Comparison of ENCODE assay signal across 9 cellular contexts in genomic region chr17:1362065-1362848, GRCh38. TPM values are rescaled to one million over a fixed set of nuclear protein-coding genes. Genes with fewer than 3 reads are reported as not detected.
DNase-seq lines count a peak whose midpoint lies in the region; ATAC-seq and TF ChIP-seq lines count a peak whose summit lies in the region.
"Had no signal": no experiment of that assay in that cellular context is flagged by ENCODE, and none has a peak within 500 bp of the region (broad histone marks: within the 10 kb centered on the region; RNA-seq: fewer than 3 reads in every experiment).

No MANE protein-coding gene starts in this region.

- H3K27ac ChIP-seq in DOHH2 (ENCODE audit: low read depth, low read length) = peak overlapping the region; percentile 52
- H3K27ac ChIP-seq in vagina = no peak overlapping the region

- peak overlapping the region; percentile 44; the same call in 1 of the 2 replicates for H3K4me3 ChIP-seq in DOHH2 (ENCODE audit: low read length)
- H3K4me3 ChIP-seq in vagina = no peak overlapping the region

- peaks cover 12% of the 10 kb centered on the region for H3K36me3 Mint-ChIP-seq in chondrocyte (ENCODE audit: low read depth)

- TF ChIP-seq POLR2A in vagina (IDR thresholded peaks at IDR 0.05) = no peak

- peaks cover 55% of the 10 kb centered on the region for H3K4me1 Mint-ChIP-seq in chondrocyte (ENCODE audit: low read depth)

- H4K20me1 ChIP-seq in DOHH2 (ENCODE audit: control insufficient read depth, insufficient read depth, low read depth, low read length) = peaks cover 40% of the 10 kb centered on the region

- no peak for TF ChIP-seq CTCF in DOHH2 (IDR thresholded peaks at IDR 0.05; ENCODE audit: low read depth, low read length, poor library complexity, severe bottlenecking)
- TF ChIP-seq CTCF in chondrocyte (IDR thresholded peaks at IDR 0.05) = no peak
- TF ChIP-seq CTCF in vagina (IDR thresholded peaks at IDR 0.05) = no peak

- DNase-seq in NOMO-1 treated with dmso at 0.1 percent for 144 hours (lab: John Stamatoyannopoulos, UW; ENCODE audit: unreplicated experiment) = peak; percentile 38
- no peak for DNase-seq in chondrocyte (ENCODE audit: low spot score)
- peak; percentile 24 for DNase-seq in pons (ENCODE audit: low spot score)
- DNase-seq in AG08396 (ENCODE audit: low spot score) = no peak
- DNase-seq in retina = no peak
- DNase-seq in vagina (ENCODE audit: extremely low spot score in 2 of 2) = no peak
- DNase-seq: NCI-H1694 had no signal

- intact Hi-C loops in vagina (cut with DNase I) = loop anchor here (10.0 kb wide), 1 partner anchor 93 kb away; the partner anchor contains the start of gene CRK

- H3K9me3 Mint-ChIP-seq in chondrocyte (ENCODE audit: low read depth) = no peaks in the 10 kb centered on the region

- peak overlapping the region; percentile 64 for H3K4me2 ChIP-seq in DOHH2 (ENCODE audit: low read length)

- ATAC-seq in GM19351 (IDR thresholded peaks at IDR 0.05; ENCODE audit: unreplicated experiment) = no peak

- peaks cover 50% of the 10 kb centered on the region for H3K4me1 ChIP-seq in DOHH2 (ENCODE audit: control insufficient read depth, low read length)
- H3K4me1 ChIP-seq in vagina = peaks cover 68% of the 10 kb centered on the region

- H3K36me3 ChIP-seq in DOHH2 (ENCODE audit: control insufficient read depth, low read length) = peaks cover 71% of the 10 kb centered on the region
- peaks cover 0 to 34% of the 10 kb centered on the region in 2 donors for H3K36me3 ChIP-seq in vagina

- peak overlapping the region; percentile 65 for H3K27ac Mint-ChIP-seq in chondrocyte (ENCODE audit: unreplicated experiment)

- H3K9me3 ChIP-seq in DOHH2 (ENCODE audit: control insufficient read depth, insufficient read depth, low read length) (no peaks in the 10 kb centered on the region), vagina (no peaks in the 10 kb centered on the region)

- no peaks in the 10 kb centered on the region for H3K9me2 ChIP-seq in DOHH2 (replicated peaks; ENCODE audit: control insufficient read depth, low read length)

- H3K79me2 ChIP-seq in DOHH2 (ENCODE audit: control insufficient read depth, low read length) = peaks cover 95% of the 10 kb centered on the region

- no peaks in the 10 kb centered on the region for H3K27me3 ChIP-seq in DOHH2 (ENCODE audit: control insufficient read depth, low read length)
- H3K27me3 ChIP-seq in vagina = no peaks in the 10 kb centered on the region

- peaks cover 40% of the 10 kb centered on the region for H3F3A ChIP-seq in DOHH2 (ENCODE audit: control insufficient read depth, insufficient read depth)

- no peak overlapping the region for H3K4me3 Mint-ChIP-seq in chondrocyte (ENCODE audit: unreplicated experiment)

- H3K27me3 Mint-ChIP-seq in chondrocyte (ENCODE audit: low read depth) = no peaks in the 10 kb centered on the region

RNA-seq across cellular contexts. Expression of gene YWHAE, which starts 37.8 kb away (rescaled TPM):
- 362 to 407 TPM (median 372 TPM) in 3 replicates for total RNA-seq in chondrocyte
- 487 TPM for total RNA-seq in vagina

Comparison
In these comparisons a context has a peak if more than half of its experiments do, and no peak if none do; other contexts are left out.
1. DNase-seq: peak in NOMO-1 treated with dmso at 0.1 percent for 144 hours (single experiment) and pons (single experiment); none in chondrocyte (single experiment), AG08396 (single experiment), retina (single experiment) and vagina (0 of 2).